ENCODE assay signal across 8 cellular contexts in the genomic region with DNA sequence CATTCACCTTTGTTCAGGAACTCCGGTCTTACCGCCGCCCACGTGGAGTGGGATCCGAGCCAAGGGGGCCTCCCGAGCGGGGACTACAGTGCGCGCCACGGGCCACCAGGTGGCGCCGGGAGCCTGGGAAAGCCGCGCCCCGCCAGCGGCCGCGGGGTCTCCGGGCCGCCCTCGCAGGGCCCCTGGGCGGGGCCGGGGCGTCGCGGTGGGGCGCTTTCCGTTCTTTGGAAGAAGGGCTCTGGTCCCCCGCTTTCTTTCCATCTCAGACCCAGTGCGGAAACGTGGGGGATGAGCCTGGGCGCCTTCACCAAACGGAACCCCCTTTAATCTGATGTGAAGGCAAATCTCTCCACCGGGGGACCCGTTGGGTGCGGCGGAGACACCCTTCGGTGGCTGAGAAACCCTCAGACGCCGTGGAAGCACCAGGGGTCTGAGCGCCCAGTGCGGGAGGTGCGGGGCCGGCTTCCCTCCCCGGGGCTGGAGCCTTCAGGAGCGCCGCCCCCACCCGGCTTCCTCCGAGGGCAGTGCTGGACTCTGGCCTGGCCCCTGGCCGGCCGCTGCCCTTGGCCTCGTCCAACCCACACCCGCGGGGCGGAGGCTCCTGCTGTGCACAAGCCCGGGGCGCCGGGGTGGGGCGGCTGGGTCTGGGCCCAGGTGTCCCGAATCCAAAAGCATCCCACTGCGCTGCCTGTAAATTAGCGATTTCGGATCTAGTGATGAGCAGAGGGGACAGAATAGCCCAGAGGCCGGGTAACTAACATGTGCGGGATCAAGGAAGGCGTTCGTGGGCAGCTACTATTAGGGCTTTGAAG. TPM values are rescaled to one million over a fixed set of nuclear protein-coding genes. Genes with fewer than 3 reads are reported as not detected.
A peak's percentile ranks its signal among the peaks of the same experiment; 100 is the strongest.
DNase-seq lines count a peak whose midpoint lies in the region; ATAC-seq and TF ChIP-seq lines count a peak whose summit lies in the region.

No MANE protein-coding gene starts in this region.

- H3K9me3 Mint-ChIP-seq in activated CD8-positive, alpha-beta T cell treated with anti-CD3 and anti-CD28 coated beads for 36 hours, result no peaks in the 10 kb centered on the region

- peak overlapping the region; percentile 73 for H3K4me3 Mint-ChIP-seq in activated CD8-positive, alpha-beta T cell treated with anti-CD3 and anti-CD28 coated beads for 36 hours

- DNase-seq in NCI-H748 treated with DMSO at 0.1 percent for 48 hours (lab: John Stamatoyannopoulos, UW) (peak; percentile 71), lung microvascular endothelial cell (ENCODE audit: low read depth in 2 of 2) (peak; percentile 77 to 93)
- DNase-seq in activated CD8-positive, alpha-beta T cell treated with anti-CD3 and anti-CD28 coated beads for 36 hours, result peak; percentile 90
- DNase-seq in effector CD4-positive, alpha-beta T cell, result peak; percentile 83
- DNase-seq in stimulated activated CD4-positive, alpha-beta T cell treated with anti-CD3 and anti-CD28 coated beads, TNF-alpha, amount 100 ng/mL, for 24 hours (ENCODE audit: low read depth in 3 of 3), result peak; percentile 76 to 88 (median 84)

- CTCF ChIA-PET in activated CD8-positive, alpha-beta T cell treated with anti-CD3 and anti-CD28 coated beads for 36 hours (lab: Charles Lee), result interaction anchor here (0.7 to 3.0 kb wide), 27 partner anchors 10 to 474 kb away, joined by 3 to 25 read pairs (median 4); a partner anchor contains a TSS

- ATAC-seq in GM19043 (IDR thresholded peaks at IDR 0.05; ENCODE audit: low read depth, unreplicated experiment) (peak; percentile 92), HG03342 (IDR thresholded peaks at IDR 0.05; ENCODE audit: unreplicated experiment) (peak; percentile 90)
- peak; percentile 96 for ATAC-seq in activated CD8-positive, alpha-beta T cell treated with anti-CD3 and anti-CD28 coated beads for 36 hours

- H3K36me3 ChIP-seq in BLaER1 treated with 17β-estradiol and CSF1 and Interleukin-3, amounts not matched to agents 10 nM and 100 nM, result peaks cover 0 to 6% (median under 1%) of the 10 kb centered on the region in 11 experiments; a peak in 7 of 22 replicates

- intact Hi-C loops in activated CD8-positive, alpha-beta T cell treated with anti-CD3 and anti-CD28 coated beads for 36 hours (cut with micrococcal nuclease), result loop anchor here (2.0 to 10.0 kb wide), 4 partner anchors 114 to 444 kb away; no protein-coding TSS in a partner anchor

- POLR2A ChIA-PET in activated CD8-positive, alpha-beta T cell treated with anti-CD3 and anti-CD28 coated beads for 36 hours (lab: Charles Lee), result interaction anchor here (0.7 to 1.6 kb wide), 5 partner anchors 11 to 460 kb away, joined by 3 to 4 read pairs (median 4); a partner anchor contains a TSS

- H3K4me3 ChIP-seq in BLaER1 treated with 17β-estradiol and CSF1 and Interleukin-3, amounts not matched to agents 10 nM and 100 nM, result peak overlapping the region; percentile 63 to 80 (median 71)

- H3K4me1 ChIP-seq in BLaER1 treated with 17β-estradiol and CSF1 and Interleukin-3, amounts not matched to agents 10 nM and 100 nM, result peaks cover 0 to 33% (median 19%) of the 10 kb centered on the region in 10 experiments; a peak in 15 of 20 replicates

- H3K27me3 Mint-ChIP-seq in activated CD8-positive, alpha-beta T cell treated with anti-CD3 and anti-CD28 coated beads for 36 hours, result no peaks in the 10 kb centered on the region

- no peaks in the 10 kb centered on the region for H3K9me3 ChIP-seq in BLaER1 treated with 17β-estradiol and CSF1 and Interleukin-3, amounts not matched to agents 10 nM and 100 nM (replicated peaks in 1 of 11)

- H3K4me1 Mint-ChIP-seq in activated CD8-positive, alpha-beta T cell treated with anti-CD3 and anti-CD28 coated beads for 36 hours (ENCODE audit: low read depth), result peaks cover 6% of the 10 kb centered on the region

- peaks cover 0 to 9% (median 0%) of the 10 kb centered on the region in 11 experiments; a peak in 2 of 22 replicates for H3K27me3 ChIP-seq in BLaER1 treated with 17β-estradiol and CSF1 and Interleukin-3, amounts not matched to agents 10 nM and 100 nM

- H3K36me3 Mint-ChIP-seq in activated CD8-positive, alpha-beta T cell treated with anti-CD3 and anti-CD28 coated beads for 36 hours (ENCODE audit: low read depth), result no peaks in the 10 kb centered on the region

- TF ChIP-seq CTCF in activated CD8-positive, alpha-beta T cell treated with anti-CD3 and anti-CD28 coated beads for 36 hours (IDR thresholded peaks at IDR 0.05), result peak; percentile 99

- peak overlapping the region; percentile 84 to 97 (median 92) for H3K4me2 ChIP-seq in BLaER1 treated with 17β-estradiol and CSF1 and Interleukin-3, amounts not matched to agents 10 nM and 100 nM

- peak overlapping the region; percentile 58 for H3K27ac Mint-ChIP-seq in activated CD8-positive, alpha-beta T cell treated with anti-CD3 and anti-CD28 coated beads for 36 hours

- H3K9ac ChIP-seq in BLaER1 treated with 17β-estradiol and CSF1 and Interleukin-3, amounts not matched to agents 10 nM and 100 nM, result peak overlapping the region; percentile 74 to 90 (median 87)

- peaks cover 0 to 14% (median 0%) of the 10 kb centered on the region in 11 experiments; a peak in 2 of 22 replicates for H4K20me1 ChIP-seq in BLaER1 treated with 17β-estradiol and CSF1 and Interleukin-3, amounts not matched to agents 10 nM and 100 nM

- H3K27ac ChIP-seq in BLaER1 treated with 17β-estradiol and CSF1 and Interleukin-3, amounts not matched to agents 10 nM and 100 nM, result peak overlapping the region; percentile 66 to 89 (median 81)

RNA-seq across cellular contexts. Expression of a gene that starts 44.6 kb away (rescaled TPM):
- 10 to 100 TPM; 68.4 to 70.6 TPM for total RNA-seq in activated CD8-positive, alpha-beta T cell treated with anti-CD3 and anti-CD28 coated beads for 36 hours
- total RNA-seq in lung microvascular endothelial cell, result 20.0 and 23.0 TPM in 2 replicates

Comparison
In these comparisons a context has a peak if more than half of its experiments do, and no peak if none do; other contexts are left out.
1. Peak in every context shown above with its lines: DNase-seq, ATAC-seq, H3K4me3 ChIP-seq and H3K27ac ChIP-seq.